ENCODE assay signal across 10 cellular contexts in the genomic region with DNA sequence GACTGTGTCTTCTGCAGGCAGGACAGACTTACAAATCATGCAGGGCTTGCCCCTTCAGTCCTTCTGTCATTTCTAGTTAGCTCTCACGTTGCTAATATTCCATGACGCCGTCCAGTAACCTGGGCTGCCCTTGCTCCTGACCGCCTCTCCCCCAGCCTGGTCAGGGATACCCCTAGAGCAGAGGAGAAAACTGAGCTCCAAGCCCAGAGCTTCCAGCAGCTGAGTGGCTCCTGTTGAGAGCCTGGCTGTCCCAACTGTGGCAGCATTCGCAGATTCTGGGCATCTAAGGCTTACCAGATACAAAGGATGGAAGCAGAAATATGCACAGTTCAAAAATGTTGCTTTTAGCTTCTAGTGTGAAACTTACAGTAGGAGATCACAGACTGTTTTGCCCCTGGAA.
DNase-seq lines count a peak whose midpoint lies in the region; ATAC-seq and TF ChIP-seq lines count a peak whose summit lies in the region.
"Had no signal": no experiment of that assay in that cellular context is flagged by ENCODE, and none has a peak within 500 bp of the region (broad histone marks: within the 10 kb centered on the region; RNA-seq: fewer than 3 reads in every experiment).

No MANE protein-coding gene starts in this region.

- TF ChIP-seq EP300 in esophagus muscularis mucosa (IDR thresholded peaks at IDR 0.05) = no peak

- H3K36me3 Mint-ChIP-seq in CD4-positive, alpha-beta T cell (ENCODE audit: low read depth) = no peaks in the 10 kb centered on the region

- CTCF ChIA-PET in CD4-positive, alpha-beta T cell (lab: Charles Lee) = no interaction called here

- H3K4me3 ChIP-seq in RWPE2 (ENCODE audit: severe bottlenecking) (no peak overlapping the region), esophagus muscularis mucosa (peak overlapping the region in 3 of 4 donors; percentile 14 to 25 (median 18))
- H3K4me3 ChIP-seq: body of pancreas had no signal

- H3K4me1 Mint-ChIP-seq in CD4-positive, alpha-beta T cell (ENCODE audit: low read depth) = peaks cover 93% of the 10 kb centered on the region

- H3K9me3 ChIP-seq in CD4-positive, alpha-beta T cell (ENCODE audit: control insufficient read depth, low read length) = no peaks in the 10 kb centered on the region
- no peaks in the 10 kb centered on the region for H3K9me3 ChIP-seq in RWPE2 (ENCODE audit: severe bottlenecking)
- H3K9me3 ChIP-seq in esophagus muscularis mucosa = no peaks in the 10 kb centered on the region
- H3K9me3 ChIP-seq: body of pancreas had no signal

- H3K4me1 ChIP-seq in RWPE2 (ENCODE audit: insufficient read depth, poor library complexity, severe bottlenecking) = peaks cover 92% of the 10 kb centered on the region
- peaks cover 64 to 91% (median 76%) of the 10 kb centered on the region in 4 donors for H3K4me1 ChIP-seq in esophagus muscularis mucosa

- WGBS in esophagus muscularis mucosa = 39% methylated on average over 5 of the region's 5 CpGs

- H3K27me3 Mint-ChIP-seq in CD4-positive, alpha-beta T cell = no peaks in the 10 kb centered on the region

- peaks cover 3% of the 10 kb centered on the region; the same call in 1 of the 2 replicates for H3K36me3 ChIP-seq in RWPE2 (ENCODE audit: low read depth)
- no peaks in the 10 kb centered on the region for H3K36me3 ChIP-seq in esophagus muscularis mucosa

- no peak for TF ChIP-seq CTCF in CD4-positive, alpha-beta T cell (IDR thresholded peaks at IDR 0.05)
- TF ChIP-seq CTCF in RWPE2 (IDR thresholded peaks at IDR 0.05; ENCODE audit: poor library complexity, severe bottlenecking) (no peak), esophagus muscularis mucosa (IDR thresholded peaks at IDR 0.05) (no peak)

- no peak for DNase-seq in CD4-positive, alpha-beta T cell
- no peak for DNase-seq in RWPE2 (ENCODE audit: low spot score)
- DNase-seq in esophagus muscularis mucosa (ENCODE audit: extremely low spot score) = no peak
- no peak for DNase-seq in sciatic nerve (ENCODE audit: low spot score)
- DNase-seq in NOMO-1 (lab: John Stamatoyannopoulos, UW; ENCODE audit: unreplicated experiment in 2 of 2) = no peak
- DNase-seq in GF-D8 (lab: John Stamatoyannopoulos, UW) = no peak
- no peak for DNase-seq in pons (ENCODE audit: low spot score)
- DNase-seq: body of pancreas, DMS53 had no signal

- no peaks in the 10 kb centered on the region for H3K9me3 Mint-ChIP-seq in CD4-positive, alpha-beta T cell

- H3K27me3 ChIP-seq in CD4-positive, alpha-beta T cell (ENCODE audit: control insufficient read depth, insufficient read depth, low read length) = no peaks in the 10 kb centered on the region
- no peaks in the 10 kb centered on the region for H3K27me3 ChIP-seq in RWPE2 (ENCODE audit: insufficient read depth, poor library complexity, severe bottlenecking)
- H3K27me3 ChIP-seq in esophagus muscularis mucosa = no peaks in the 10 kb centered on the region
- H3K27me3 ChIP-seq: body of pancreas had no signal

- no peak for TF ChIP-seq POLR2A in esophagus muscularis mucosa (IDR thresholded peaks at IDR 0.05; ENCODE audit: low read depth)

- intact Hi-C loops in CD4-positive, alpha-beta T cell (cut with DNase I, micrococcal nuclease) = no loop called here
- intact Hi-C loops in esophagus muscularis mucosa (cut with DNase I) = loop anchor here (10.0 kb wide), 1 partner anchor 1213 kb away; no protein-coding TSS in a partner anchor
- intact Hi-C loops in sciatic nerve (cut with DNase I) = no loop called here

- no peak overlapping the region for H3K4me3 Mint-ChIP-seq in CD4-positive, alpha-beta T cell

- no peak for ATAC-seq in CD4-positive, alpha-beta T cell (ENCODE audit: poor library complexity)
- peak; percentile 0; the same call in 2 of the 3 replicates for ATAC-seq in RWPE2 (ENCODE audit: low read depth)
- peak; percentile 7 for ATAC-seq in sciatic nerve
- ATAC-seq in GM18861 (IDR thresholded peaks at IDR 0.05; ENCODE audit: unreplicated experiment) = no peak
- ATAC-seq: body of pancreas had no signal

- POLR2A ChIA-PET in CD4-positive, alpha-beta T cell (lab: Charles Lee) = interaction anchor here (0.7 kb wide), 1 partner anchor 204 kb away, joined by 3 read pairs; no protein-coding TSS in a partner anchor

- H3K27ac ChIP-seq in CD4-positive, alpha-beta T cell (ENCODE audit: low read depth, low read length) = no peak overlapping the region
- H3K27ac ChIP-seq in RWPE2 (ENCODE audit: poor library complexity, severe bottlenecking) = peak overlapping the region; percentile 99
- H3K27ac ChIP-seq in esophagus muscularis mucosa (replicated peaks in 1 of 4) = peak overlapping the region; percentile 67 to 82 (median 72)

- H3K27ac Mint-ChIP-seq in CD4-positive, alpha-beta T cell = peak overlapping the region; percentile 4

Comparison
In these comparisons a context has a peak if more than half of its experiments do, and no peak if none do; other contexts are left out.
1. ATAC-seq: peak in RWPE2 (single experiment) and sciatic nerve (single experiment); none in CD4-positive, alpha-beta T cell (single experiment) and GM18861 (single experiment).